22 cellular contexts compared by ENCODE assay signal in the genomic region with DNA sequence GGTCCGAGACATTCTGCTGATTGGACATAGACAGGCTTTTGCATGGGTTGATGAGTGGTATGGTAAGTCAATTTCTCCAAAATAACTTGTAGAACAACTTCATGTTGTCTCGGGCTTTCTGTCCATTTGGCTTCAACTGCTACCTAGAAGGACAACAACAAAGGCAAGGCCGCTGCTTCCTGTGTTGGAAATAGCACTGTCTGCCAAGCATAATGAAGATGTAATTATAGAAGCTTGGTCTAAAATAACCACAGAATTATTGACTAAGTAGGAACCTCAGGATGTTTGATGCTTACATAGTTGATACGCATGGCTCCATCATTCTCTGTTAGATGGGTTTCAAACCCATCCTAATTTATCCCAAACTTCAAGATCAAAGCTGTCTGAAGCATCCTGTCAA. TPM values are rescaled to one million over a fixed set of nuclear protein-coding genes. Genes with fewer than 3 reads are reported as not detected.
DNase-seq lines count a peak whose midpoint lies in the region; ATAC-seq and TF ChIP-seq lines count a peak whose summit lies in the region.
"Had no signal": no experiment of that assay in that cellular context is flagged by ENCODE, and none has a peak within 500 bp of the region (broad histone marks: within the 10 kb centered on the region; RNA-seq: fewer than 3 reads in every experiment).

No MANE protein-coding gene starts in this region.

- H3K36me3 Mint-ChIP-seq in activated naive CD4-positive, alpha-beta T cell treated with anti-CD3 and anti-CD28 coated beads, Interleukin-2, amount 50 U/mL, for 24 hours, result peaks cover 1% of the 10 kb centered on the region
- peaks cover 0 to 8% of the 10 kb centered on the region in 2 donors for H3K36me3 Mint-ChIP-seq in activated naive CD4-positive, alpha-beta T cell treated with anti-CD3 and anti-CD28 coated beads, Interleukin-2, amount 50 U/mL, for 72 hours

- peak overlapping the region; percentile 68 for H3K27ac Mint-ChIP-seq in activated naive CD4-positive, alpha-beta T cell treated with anti-CD3 and anti-CD28 coated beads, Interleukin-2, amount 50 U/mL, for 24 hours
- peak overlapping the region in 1 of 2 donors; percentile 54 for H3K27ac Mint-ChIP-seq in activated naive CD4-positive, alpha-beta T cell treated with anti-CD3 and anti-CD28 coated beads, Interleukin-2, amount 50 U/mL, for 72 hours
- H3K27ac Mint-ChIP-seq: B cell; CD4-positive, CD25-positive, alpha-beta regulatory T cell had no signal

- no peak overlapping the region for H3K4me3 Mint-ChIP-seq in activated naive CD4-positive, alpha-beta T cell treated with anti-CD3 and anti-CD28 coated beads, Interleukin-2, amount 50 U/mL, for 24 hours
- H3K4me3 Mint-ChIP-seq: B cell; CD4-positive, CD25-positive, alpha-beta regulatory T cell had no signal

- DNase-seq in activated naive CD4-positive, alpha-beta T cell treated with anti-CD3 and anti-CD28 coated beads, Interleukin-2, amount 50 U/mL, for 72 hours (ENCODE audit: low spot score in 2 of 2), result no peak
- peak; percentile 65 for DNase-seq in COR-L47 (lab: John Stamatoyannopoulos, UW)
- DNase-seq in NCI-H69 (lab: John Stamatoyannopoulos, UW), result peak; percentile 24
- no peak for DNase-seq in right atrium auricular region (ENCODE audit: low spot score)
- no peak for DNase-seq in occipital lobe (lab: John Stamatoyannopoulos, UW)
- DNase-seq in esophagus squamous epithelium (lab: John Stamatoyannopoulos, UW), result no peak
- DNase-seq: Caco-2; CD4-positive, CD25-positive, alpha-beta regulatory T cell; DMS 273 treated with DMSO at 0.1 percent for 48 hours; GOT3; KG1; NCI-H1105; NCI-H1694; NCI-H446 treated with DMSO at 0.1 percent for 48 hours; PC-3; RPMI8226; SIG-M5; SK-N-SH had no signal

- H3K27me3 ChIP-seq in right atrium auricular region, result no peaks in the 10 kb centered on the region
- no peaks in the 10 kb centered on the region for H3K27me3 ChIP-seq in esophagus squamous epithelium

- no peaks in the 10 kb centered on the region for H3K27me3 Mint-ChIP-seq in activated naive CD4-positive, alpha-beta T cell treated with anti-CD3 and anti-CD28 coated beads, Interleukin-2, amount 50 U/mL, for 24 hours
- H3K27me3 Mint-ChIP-seq: B cell; CD4-positive, CD25-positive, alpha-beta regulatory T cell had no signal

- H3K4me1 Mint-ChIP-seq in activated naive CD4-positive, alpha-beta T cell treated with anti-CD3 and anti-CD28 coated beads, Interleukin-2, amount 50 U/mL, for 24 hours, result peaks cover 11% of the 10 kb centered on the region

- H3K36me3 ChIP-seq in right atrium auricular region (no peaks in the 10 kb centered on the region), esophagus squamous epithelium (peaks cover 0 to 13% (median 0%) of the 10 kb centered on the region in 3 donors)

- TF ChIP-seq POLR2A in esophagus squamous epithelium (IDR thresholded peaks at IDR 0.05), result no peak

- H3K9me3 ChIP-seq in right atrium auricular region, result no peaks in the 10 kb centered on the region
- H3K9me3 ChIP-seq in esophagus squamous epithelium, result no peaks in the 10 kb centered on the region
- H3K9me3 ChIP-seq: A549, Caco-2, SK-N-SH had no signal

- H3K4me3 ChIP-seq in right atrium auricular region, result no peak overlapping the region
- H3K4me3 ChIP-seq in esophagus squamous epithelium, result no peak overlapping the region
- H3K4me3 ChIP-seq: A549 had no signal

- intact Hi-C loops in esophagus squamous epithelium (cut with DNase I), result no loop called here

- TF ChIP-seq CTCF in right atrium auricular region (IDR thresholded peaks at IDR 0.05), result no peak
- TF ChIP-seq CTCF in esophagus squamous epithelium (IDR thresholded peaks at IDR 0.05), result no peak

- H3K9me3 Mint-ChIP-seq in activated naive CD4-positive, alpha-beta T cell treated with anti-CD3 and anti-CD28 coated beads, Interleukin-2, amount 50 U/mL, for 24 hours, result no peaks in the 10 kb centered on the region
- H3K9me3 Mint-ChIP-seq in activated naive CD4-positive, alpha-beta T cell treated with anti-CD3 and anti-CD28 coated beads, Interleukin-2, amount 50 U/mL, for 72 hours, result no peaks in the 10 kb centered on the region
- H3K9me3 Mint-ChIP-seq: CD4-positive, CD25-positive, alpha-beta regulatory T cell had no signal

- H3K4me1 ChIP-seq in right atrium auricular region (peaks cover 0 to 23% of the 10 kb centered on the region in 2 donors), esophagus squamous epithelium (peaks cover 0 to 18% (median 0%) of the 10 kb centered on the region in 3 donors)
- H3K4me1 ChIP-seq: A549 had no signal

- H3K27ac ChIP-seq in right atrium auricular region (peak overlapping the region; percentile 1 to 5), esophagus squamous epithelium (no peak overlapping the region)
- H3K27ac ChIP-seq: A549 had no signal

- no peak for ATAC-seq in activated naive CD4-positive, alpha-beta T cell treated with anti-CD3 and anti-CD28 coated beads, Interleukin-2, amount 50 U/mL, for 72 hours
- ATAC-seq: A549, HCT116, PC-3 had no signal

- 80 to 89% methylated on average over 4 of the region's 4 CpGs for WGBS in esophagus squamous epithelium, 2 donors

RNA-seq across cellular contexts. Expression of gene NOL11, which starts 42.3 kb away (rescaled TPM):
- total RNA-seq in activated naive CD4-positive, alpha-beta T cell treated with anti-CD3 and anti-CD28 coated beads, Interleukin-2, amount 50 U/mL, for 72 hours, result 10 to 100 TPM; 66.0 to 67.7 TPM
- total RNA-seq in right atrium auricular region (10 to 100 TPM; 18.6 to 18.9 TPM), occipital lobe (67.1 TPM), esophagus squamous epithelium (10 to 100 TPM; 22.6 to 40.6 (median 35.1) TPM)

Comparison
In these comparisons a context has a peak if more than half of its experiments do, and no peak if none do; other contexts are left out.
1. DNase-seq: peak in COR-L47 (single experiment) and NCI-H69 (single experiment); none in activated naive CD4-positive, alpha-beta T cell treated with anti-CD3 and anti-CD28 coated beads, Interleukin-2, amount 50 U/mL, for 72 hours (0 of 2), right atrium auricular region (single experiment), occipital lobe (single experiment) and esophagus squamous epithelium (single experiment).
2. H3K27ac ChIP-seq: peak in right atrium auricular region (2 of 2); none in esophagus squamous epithelium (0 of 4).